Comparison of ENCODE assay signal across 1 cellular context in genomic region chr9:34219421-34219820, GRCh38.
TF ChIP-seq lines count a peak whose summit lies in the region.

No MANE protein-coding gene starts in this region.

TF ChIP-seq in WTC11, 78 proteins besides CTCF, POLR2A, EP300 and RAD21 (continued from another document):
- TF ChIP-seq STAT6 (CRISPR knock-in tag; conservative IDR thresholded peaks at IDR 0.05; ENCODE audit: low read depth) = no peak
- no peak for TF ChIP-seq TEAD1 (CRISPR knock-in tag; IDR thresholded peaks at IDR 0.05)
- no peak for TF ChIP-seq PRRX2 (CRISPR knock-in tag; IDR thresholded peaks at IDR 0.05)
- TF ChIP-seq TCF7 (CRISPR knock-in tag; IDR thresholded peaks at IDR 0.05; ENCODE audit: low read depth) = no peak
- no peak for TF ChIP-seq RELA (CRISPR knock-in tag; IDR thresholded peaks at IDR 0.05; ENCODE audit: borderline replicate concordance)
- TF ChIP-seq FOXP1 (CRISPR knock-in tag; IDR thresholded peaks at IDR 0.05; ENCODE audit: borderline replicate concordance) = no peak
- no peak for TF ChIP-seq FOXJ3 (CRISPR knock-in tag; IDR thresholded peaks at IDR 0.05; ENCODE audit: borderline replicate concordance)
- TF ChIP-seq, protein P1, sequence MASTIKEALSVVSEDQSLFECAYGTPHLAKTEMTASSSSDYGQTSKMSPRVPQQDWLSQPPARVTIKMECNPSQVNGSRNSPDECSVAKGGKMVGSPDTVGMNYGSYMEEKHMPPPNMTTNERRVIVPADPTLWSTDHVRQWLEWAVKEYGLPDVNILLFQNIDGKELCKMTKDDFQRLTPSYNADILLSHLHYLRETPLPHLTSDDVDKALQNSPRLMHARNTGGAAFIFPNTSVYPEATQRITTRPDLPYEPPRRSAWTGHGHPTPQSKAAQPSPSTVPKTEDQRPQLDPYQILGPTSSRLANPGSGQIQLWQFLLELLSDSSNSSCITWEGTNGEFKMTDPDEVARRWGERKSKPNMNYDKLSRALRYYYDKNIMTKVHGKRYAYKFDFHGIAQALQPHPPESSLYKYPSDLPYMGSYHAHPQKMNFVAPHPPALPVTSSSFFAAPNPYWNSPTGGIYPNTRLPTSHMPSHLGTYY (CRISPR knock-in tag; IDR thresholded peaks at IDR 0.05) = no peak
- TF ChIP-seq MYBL2 (CRISPR knock-in tag; IDR thresholded peaks at IDR 0.05) = no peak
- no peak for TF ChIP-seq EMX1 (CRISPR knock-in tag; IDR thresholded peaks at IDR 0.05)
- TF ChIP-seq ATF2 (CRISPR knock-in tag; IDR thresholded peaks at IDR 0.05; ENCODE audit: borderline replicate concordance, low read depth) = no peak
- TF ChIP-seq, protein P2, sequence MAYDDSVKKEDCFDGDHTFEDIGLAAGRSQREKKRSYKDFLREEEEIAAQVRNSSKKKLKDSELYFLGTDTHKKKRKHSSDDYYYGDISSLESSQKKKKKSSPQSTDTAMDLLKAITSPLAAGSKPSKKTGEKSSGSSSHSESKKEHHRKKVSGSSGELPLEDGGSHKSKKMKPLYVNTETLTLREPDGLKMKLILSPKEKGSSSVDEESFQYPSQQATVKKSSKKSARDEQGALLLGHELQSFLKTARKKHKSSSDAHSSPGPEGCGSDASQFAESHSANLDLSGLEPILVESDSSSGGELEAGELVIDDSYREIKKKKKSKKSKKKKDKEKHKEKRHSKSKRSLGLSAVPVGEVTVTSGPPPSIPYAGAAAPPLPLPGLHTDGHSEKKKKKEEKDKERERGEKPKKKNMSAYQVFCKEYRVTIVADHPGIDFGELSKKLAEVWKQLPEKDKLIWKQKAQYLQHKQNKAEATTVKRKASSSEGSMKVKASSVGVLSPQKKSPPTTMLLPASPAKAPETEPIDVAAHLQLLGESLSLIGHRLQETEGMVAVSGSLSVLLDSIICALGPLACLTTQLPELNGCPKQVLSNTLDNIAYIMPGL (CRISPR knock-in tag; IDR thresholded peaks at IDR 0.05) = no peak
- no peak for TF ChIP-seq ZNF232 (CRISPR knock-in tag; IDR thresholded peaks at IDR 0.05)
- TF ChIP-seq, protein P3, sequence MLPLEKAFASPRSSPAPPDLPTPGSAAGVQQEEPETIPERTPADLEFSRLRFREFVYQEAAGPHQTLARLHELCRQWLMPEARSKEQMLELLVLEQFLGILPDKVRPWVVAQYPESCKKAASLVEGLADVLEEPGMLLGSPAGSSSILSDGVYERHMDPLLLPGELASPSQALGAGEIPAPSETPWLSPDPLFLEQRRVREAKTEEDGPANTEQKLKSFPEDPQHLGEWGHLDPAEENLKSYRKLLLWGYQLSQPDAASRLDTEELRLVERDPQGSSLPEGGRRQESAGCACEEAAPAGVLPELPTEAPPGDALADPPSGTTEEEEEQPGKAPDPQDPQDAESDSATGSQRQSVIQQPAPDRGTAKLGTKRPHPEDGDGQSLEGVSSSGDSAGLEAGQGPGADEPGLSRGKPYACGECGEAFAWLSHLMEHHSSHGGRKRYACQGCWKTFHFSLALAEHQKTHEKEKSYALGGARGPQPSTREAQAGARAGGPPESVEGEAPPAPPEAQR (CRISPR knock-in tag; IDR thresholded peaks at IDR 0.05) = no peak
